Comparison of ENCODE assay signal across 1 cellular context in the genomic region with DNA sequence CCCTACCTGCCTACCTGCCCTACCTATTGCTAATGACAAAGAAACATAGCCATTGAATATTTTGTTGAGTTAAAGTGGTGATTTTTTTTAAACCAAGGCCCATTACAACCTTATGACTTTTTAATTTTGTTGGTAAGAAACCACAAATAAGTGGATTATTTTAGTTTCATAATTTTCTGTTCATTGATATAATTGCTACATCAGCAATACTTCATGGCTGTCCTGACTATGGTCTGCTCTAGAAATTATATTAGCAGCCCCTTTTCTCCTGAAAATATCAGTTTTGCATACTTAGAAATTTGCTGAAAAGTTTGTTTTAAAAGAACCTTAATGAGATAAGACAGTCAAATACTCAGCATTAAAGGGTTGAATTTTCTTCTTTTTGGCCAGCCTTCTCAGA.
TF ChIP-seq lines count a peak whose summit lies in the region.

No MANE protein-coding gene starts in this region.

TF ChIP-seq in WTC11, 78 proteins besides CTCF, POLR2A, EP300 and RAD21 (continued from another document):
- TF ChIP-seq, protein P1, sequence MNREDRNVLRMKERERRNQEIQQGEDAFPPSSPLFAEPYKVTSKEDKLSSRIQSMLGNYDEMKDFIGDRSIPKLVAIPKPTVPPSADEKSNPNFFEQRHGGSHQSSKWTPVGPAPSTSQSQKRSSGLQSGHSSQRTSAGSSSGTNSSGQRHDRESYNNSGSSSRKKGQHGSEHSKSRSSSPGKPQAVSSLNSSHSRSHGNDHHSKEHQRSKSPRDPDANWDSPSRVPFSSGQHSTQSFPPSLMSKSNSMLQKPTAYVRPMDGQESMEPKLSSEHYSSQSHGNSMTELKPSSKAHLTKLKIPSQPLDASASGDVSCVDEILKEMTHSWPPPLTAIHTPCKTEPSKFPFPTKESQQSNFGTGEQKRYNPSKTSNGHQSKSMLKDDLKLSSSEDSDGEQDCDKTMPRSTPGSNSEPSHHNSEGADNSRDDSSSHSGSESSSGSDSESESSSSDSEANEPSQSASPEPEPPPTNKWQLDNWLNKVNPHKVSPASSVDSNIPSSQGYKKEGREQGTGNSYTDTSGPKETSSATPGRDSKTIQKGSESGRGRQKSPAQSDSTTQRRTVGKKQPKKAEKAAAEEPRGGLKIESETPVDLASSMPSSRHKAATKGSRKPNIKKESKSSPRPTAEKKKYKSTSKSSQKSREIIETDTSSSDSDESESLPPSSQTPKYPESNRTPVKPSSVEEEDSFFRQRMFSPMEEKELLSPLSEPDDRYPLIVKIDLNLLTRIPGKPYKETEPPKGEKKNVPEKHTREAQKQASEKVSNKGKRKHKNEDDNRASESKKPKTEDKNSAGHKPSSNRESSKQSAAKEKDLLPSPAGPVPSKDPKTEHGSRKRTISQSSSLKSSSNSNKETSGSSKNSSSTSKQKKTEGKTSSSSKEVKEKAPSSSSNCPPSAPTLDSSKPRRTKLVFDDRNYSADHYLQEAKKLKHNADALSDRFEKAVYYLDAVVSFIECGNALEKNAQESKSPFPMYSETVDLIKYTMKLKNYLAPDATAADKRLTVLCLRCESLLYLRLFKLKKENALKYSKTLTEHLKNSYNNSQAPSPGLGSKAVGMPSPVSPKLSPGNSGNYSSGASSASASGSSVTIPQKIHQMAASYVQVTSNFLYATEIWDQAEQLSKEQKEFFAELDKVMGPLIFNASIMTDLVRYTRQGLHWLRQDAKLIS (CRISPR knock-in tag; IDR thresholded peaks at IDR 0.05; ENCODE audit: borderline replicate concordance): no peak
- TF ChIP-seq NR2C2 (CRISPR knock-in tag; IDR thresholded peaks at IDR 0.05) (no peak), TP53 (CRISPR knock-in tag; IDR thresholded peaks at IDR 0.05) (no peak), NR3C1 (CRISPR knock-in tag; conservative IDR thresholded peaks at IDR 0.05; ENCODE audit: low read depth) (no peak)
TF ChIP-seq in WTC11: peak in this region for 0.
